ENCODE assay signal across 10 cellular contexts in genomic region chr3:8505621-8506020, GRCh38. TPM values are rescaled to one million over a fixed set of nuclear protein-coding genes. Genes with fewer than 3 reads are reported as not detected.
DNase-seq lines count a peak whose midpoint lies in the region; FAIRE-seq and TF ChIP-seq lines count a peak whose summit lies in the region.
"Had no signal": no experiment of that assay in that cellular context is flagged by ENCODE, and none has a peak within 500 bp of the region (broad histone marks: within the 10 kb centered on the region; RNA-seq: fewer than 3 reads in every experiment).

No MANE protein-coding gene starts in this region.

- H3K4me1 Mint-ChIP-seq in glutamatergic neuron (ENCODE audit: low read depth, unreplicated experiment) = peaks cover 5% of the 10 kb centered on the region

- CTCF ChIA-PET in GM10248 (lab: Yijun Ruan, JAX) = interaction anchor here (1.2 to 2.2 kb wide), 5 partner anchors 13 to 30 kb away, joined by 3 to 10 read pairs (median 4); no protein-coding TSS in a partner anchor

- H3K9me3 ChIP-seq in subcutaneous abdominal adipose tissue (ENCODE audit: control insufficient read depth in 5 of 5, low read length in 5 of 5) (no peaks in the 10 kb centered on the region), Karpas-422 (ENCODE audit: low read length) (no peaks in the 10 kb centered on the region)

- TF ChIP-seq CTCF in GM10248 (IDR thresholded peaks at IDR 0.05; ENCODE audit: control extremely low read depth, extremely low read depth, low read depth, missing control alignments) (no peak), glutamatergic neuron (IDR thresholded peaks at IDR 0.05; ENCODE audit: partially characterized antibody, unreplicated experiment) (no peak)

- DNase-seq in DMS53 (lab: John Stamatoyannopoulos, UW) (peak; percentile 53), DMS53 treated with DMSO at 0.1 percent for 48 hours (lab: John Stamatoyannopoulos, UW; ENCODE audit: unreplicated experiment) (no peak), RCC 7860 (ENCODE audit: low spot score) (peak; percentile 36), left kidney (ENCODE audit: low read depth, low spot score) (peak; percentile 53), GM10248 (ENCODE audit: extremely low spot score) (no peak), Karpas-422 (no peak), glutamatergic neuron (no peak)
- DNase-seq: activated gamma-delta T cell treated with Interleukin-2 at 50 U/mL for 16 hours had no signal

- H3K36me3 ChIP-seq in subcutaneous abdominal adipose tissue (ENCODE audit: control insufficient read depth in 5 of 5, insufficient read depth in 5 of 5, low read length in 5 of 5) (peaks cover 2 to 30% (median 16%) of the 10 kb centered on the region in 5 donors), Karpas-422 (ENCODE audit: insufficient read depth, low read length) (no peaks in the 10 kb centered on the region)

- no peaks in the 10 kb centered on the region for H3K9me2 ChIP-seq in Karpas-422 (replicated peaks; ENCODE audit: insufficient read depth, low read length)

- no peaks in the 10 kb centered on the region for H3K36me3 Mint-ChIP-seq in glutamatergic neuron (ENCODE audit: unreplicated experiment)

- H4K20me1 ChIP-seq in Karpas-422 (ENCODE audit: insufficient read depth, low read depth, low read length) = no peaks in the 10 kb centered on the region

- H3K27ac Mint-ChIP-seq in glutamatergic neuron (ENCODE audit: unreplicated experiment) = no peak overlapping the region

- H3K9ac ChIP-seq in subcutaneous abdominal adipose tissue (ENCODE audit: low read length in 5 of 5) = peak overlapping the region in 1 of 5 donors; percentile 16
- H3K9ac ChIP-seq in Karpas-422 (ENCODE audit: low read length) = no peak overlapping the region

- H3K27me3 Mint-ChIP-seq in glutamatergic neuron (ENCODE audit: unreplicated experiment) = peaks cover 3% of the 10 kb centered on the region

- peaks cover 3 to 87% (median 79%) of the 10 kb centered on the region in 5 donors for H3K4me1 ChIP-seq in subcutaneous abdominal adipose tissue (ENCODE audit: control insufficient read depth in 5 of 5, insufficient read depth in 5 of 5, low read length in 5 of 5)
- H3K4me1 ChIP-seq in Karpas-422 (ENCODE audit: low read length) = no peaks in the 10 kb centered on the region

- H3K79me2 ChIP-seq in Karpas-422 (ENCODE audit: low read length) = no peaks in the 10 kb centered on the region

- H2AFZ ChIP-seq in Karpas-422 (ENCODE audit: low read length) = no peak overlapping the region

- H3K27ac ChIP-seq in subcutaneous abdominal adipose tissue (ENCODE audit: low read depth, low read length) (peak overlapping the region; percentile 94), Karpas-422 (ENCODE audit: low read length) (no peak overlapping the region)

- POLR2A ChIA-PET in GM10248 (lab: Yijun Ruan, JAX) = no interaction called here

- no peak for FAIRE-seq in RCC 7860 (lab: Jason Lieb, UNC)
- FAIRE-seq: A204.1 had no signal

- H3K4me3 ChIP-seq in subcutaneous abdominal adipose tissue (ENCODE audit: low read depth in 1 of 5, low read length in 5 of 5) (peak overlapping the region; percentile 10 to 79 (median 74)), Karpas-422 (ENCODE audit: low read length) (no peak overlapping the region)

- no peaks in the 10 kb centered on the region for H3K27me3 ChIP-seq in subcutaneous abdominal adipose tissue (ENCODE audit: control insufficient read depth in 5 of 5, insufficient read depth in 4 of 5, low read length in 5 of 5)
- no peaks in the 10 kb centered on the region for H3K27me3 ChIP-seq in Karpas-422 (ENCODE audit: low read length)

- no peaks in the 10 kb centered on the region for H3K9me3 Mint-ChIP-seq in glutamatergic neuron (ENCODE audit: unreplicated experiment)

- no peak overlapping the region for H3K4me3 Mint-ChIP-seq in glutamatergic neuron (ENCODE audit: unreplicated experiment)

- H3K4me2 ChIP-seq in Karpas-422 (ENCODE audit: low read depth, low read length, poor library complexity, severe bottlenecking) = no peak overlapping the region

RNA-seq across cellular contexts. Expression of gene LMCD1, which starts 4.0 kb away (rescaled TPM):
- total RNA-seq in Karpas-422 (2014; rRNA removed; shearing (Covaris generic); ENCODE audit: low replicate concordance) = not detected in 2 replicates
- total RNA-seq in glutamatergic neuron (ENCODE audit: unreplicated experiment) = 1.3 TPM

Comparison
In these comparisons a context has a peak if more than half of its experiments do, and no peak if none do; other contexts are left out.
1. DNase-seq: peak in DMS53 (single experiment), RCC 7860 (single experiment) and left kidney (single experiment); none in DMS53 treated with DMSO at 0.1 percent for 48 hours (single experiment), GM10248 (single experiment), Karpas-422 (single experiment) and glutamatergic neuron (single experiment).